18 cellular contexts compared by ENCODE assay signal in genomic region chr1:78168306-78168705, GRCh38.
A peak's percentile ranks its signal among the peaks of the same experiment; 100 is the strongest.
DNase-seq lines count a peak whose midpoint lies in the region; ATAC-seq and TF ChIP-seq lines count a peak whose summit lies in the region.
"Had no signal": no experiment of that assay in that cellular context is flagged by ENCODE, and none has a peak within 500 bp of the region (broad histone marks: within the 10 kb centered on the region; RNA-seq: fewer than 3 reads in every experiment).

No MANE protein-coding gene starts in this region.

- H3K56ac ChIP-seq in IMR-90 (ENCODE audit: extremely low read depth, insufficient read depth, low read length): no peak overlapping the region

- TF ChIP-seq RAD21 in IMR-90 (IDR thresholded peaks at IDR 0.05; ENCODE audit: low read length): no peak

- peak; percentile 35 for DNase-seq in IMR-90
- DNase-seq in RPMI7951 (ENCODE audit: low read depth): peak; percentile 62
- peak; percentile 69 to 77 for DNase-seq in foreskin fibroblast
- no peak for DNase-seq in posterior cingulate gyrus
- DNase-seq in activated CD4-positive, alpha-beta T cell treated with anti-CD3 and anti-CD28 coated beads for 48 hours: no peak
- DNase-seq in anterior cingulate cortex (lab: John Stamatoyannopoulos, UW): no peak
- DNase-seq: CD4-positive, CD25-positive, alpha-beta regulatory T cell; DMS53; GOT3; KG1; NCI-H1417 treated with DMSO at 0.1 percent for 48 hours; NCI-H2029; NCI-H2171 treated with DMSO at 0.1 percent for 48 hours; NCI-H510A; SJCRH30 had no signal

- no peak overlapping the region for H2AK9ac ChIP-seq in IMR-90 (replicated peaks; ENCODE audit: low read depth, low read length, poor library complexity)

- H4K8ac ChIP-seq in IMR-90 (ENCODE audit: low read depth in 2 of 2, low read length in 2 of 2): no peak overlapping the region

- H3K27ac ChIP-seq in BLaER1 (no peak overlapping the region), IMR-90 (ENCODE audit: insufficient read depth, low read length) (no peak overlapping the region)
- H3K27ac ChIP-seq: RWPE1, SJCRH30 had no signal

- ATAC-seq in IMR-90 (ENCODE audit: low read depth): peak; percentile 31; the same call in 1 of the 2 replicates
- ATAC-seq in GM18873 (IDR thresholded peaks at IDR 0.05; ENCODE audit: low FRiP score, unreplicated experiment): no peak

- 0 out of 2 replicates have a peak overlapping the region, but pooled peaks have one; percentile 9 for H3K23ac ChIP-seq in IMR-90 (ENCODE audit: low read depth, low read length)

- H2BK15ac ChIP-seq in IMR-90 (ENCODE audit: low read depth, low read length): no peak overlapping the region

- POLR2A ChIA-PET in IMR-90 (lab: Charles Lee; ENCODE audit: unreplicated experiment): no interaction called here

- H3K4me2 ChIP-seq in BLaER1: peak overlapping the region; percentile 22
- H3K4me2 ChIP-seq in IMR-90 (ENCODE audit: low read depth, low read length): no peak overlapping the region

- H3K9me3 ChIP-seq in BLaER1 (no peaks in the 10 kb centered on the region), IMR-90 (ENCODE audit: control insufficient read depth, insufficient read depth, low read length) (no peaks in the 10 kb centered on the region)
- H3K9me3 ChIP-seq: SJCRH30 had no signal

- intact Hi-C loops in IMR-90 (cut with micrococcal nuclease) (no loop called here), posterior cingulate gyrus (cut with DNase I) (no loop called here)

- H3K27me3 ChIP-seq in BLaER1: no peaks in the 10 kb centered on the region
- no peaks in the 10 kb centered on the region for H3K27me3 ChIP-seq in IMR-90 (ENCODE audit: control insufficient read depth, insufficient read depth, low read length)
- H3K27me3 ChIP-seq: SJCRH30 had no signal

- H3K9me1 ChIP-seq in IMR-90 (ENCODE audit: insufficient read depth, low read length): peaks cover 3% of the 10 kb centered on the region

- CTCF ChIA-PET in IMR-90 (lab: Yijun Ruan, JAX): no interaction called here

- no peak overlapping the region for H2BK5ac ChIP-seq in IMR-90 (ENCODE audit: low read depth, low read length, poor library complexity, severe bottlenecking)

- H2AK5ac ChIP-seq in IMR-90 (ENCODE audit: low read depth, low read length): no peak overlapping the region

- TF ChIP-seq CTCF in IMR-90 (conservative IDR thresholded peaks at IDR 0.05; ENCODE audit: low read depth, low read length): no peak
- TF ChIP-seq CTCF in foreskin fibroblast (IDR thresholded peaks at IDR 0.05; ENCODE audit: low read depth, low read length): no peak

- H4K20me1 ChIP-seq in BLaER1: no peaks in the 10 kb centered on the region
- H4K20me1 ChIP-seq in IMR-90 (ENCODE audit: insufficient read depth, low read length): no peaks in the 10 kb centered on the region

- H3K4me1 ChIP-seq in BLaER1 (peaks cover 11% of the 10 kb centered on the region), IMR-90 (ENCODE audit: control insufficient read depth, insufficient read depth, low read length) (peaks cover 7% of the 10 kb centered on the region)
- H3K4me1 ChIP-seq: SJCRH30 had no signal

- H3K9ac ChIP-seq in BLaER1 (no peak overlapping the region), IMR-90 (ENCODE audit: low read depth, low read length) (no peak overlapping the region)

- H3K4ac ChIP-seq in IMR-90 (ENCODE audit: low read depth, low read length): no peak overlapping the region

- no peak overlapping the region for H4K5ac ChIP-seq in IMR-90 (ENCODE audit: low read depth, low read length)

- H3K18ac ChIP-seq in IMR-90 (ENCODE audit: low read depth, low read length): no peak overlapping the region

- in situ Hi-C loops in IMR-90 (cut with MboI; ENCODE audit: low sequenced_read_pairs): no loop called here

- H2BK120ac ChIP-seq in IMR-90 (ENCODE audit: low read depth, low read length): no peak overlapping the region

- no peak overlapping the region for H3K4me3 ChIP-seq in BLaER1
- H3K4me3 ChIP-seq in IMR-90 (ENCODE audit: insufficient read depth, low read depth, low read length): no peak overlapping the region
- no peak overlapping the region for H3K4me3 ChIP-seq in foreskin fibroblast (ENCODE audit: low read depth in 1 of 2, low read length in 2 of 2)
- H3K4me3 ChIP-seq: SJCRH30 had no signal

- no TSS peak for BruUV-seq in IMR-90 (replicated peaks; lab: Mats Ljungman, UMichigan)

- peak overlapping the region; percentile 73 for H2AFZ ChIP-seq in IMR-90 (replicated peaks; ENCODE audit: low read length, poor library complexity)

- no peak overlapping the region for H2BK20ac ChIP-seq in IMR-90 (ENCODE audit: low read depth, low read length)

- 0 out of 2 replicates have a peak overlapping the region, but pooled peaks have one; percentile 21 for H3K14ac ChIP-seq in IMR-90 (replicated peaks; ENCODE audit: low read depth, low read length)

- H3K79me1 ChIP-seq in IMR-90 (ENCODE audit: low read depth in 1 of 2, low read length in 2 of 2): no peaks in the 10 kb centered on the region

- no peaks in the 10 kb centered on the region for H3K36me3 ChIP-seq in BLaER1
- H3K36me3 ChIP-seq in IMR-90 (ENCODE audit: control insufficient read depth, insufficient read depth, low read length): no peaks in the 10 kb centered on the region
- H3K36me3 ChIP-seq: SJCRH30 had no signal

- TF ChIP-seq POLR2A in IMR-90 (IDR thresholded peaks at IDR 0.05; ENCODE audit: low read depth, low read length): no peak

- H4K91ac ChIP-seq in IMR-90 (ENCODE audit: insufficient read depth, low read depth, low read length): no peak overlapping the region

- dilution Hi-C loops in IMR-90 (cut with HindIII; ENCODE audit: low sequenced_read_pairs, unreplicated experiment): no loop called here

TF ChIP-seq in IMR-90, 13 proteins besides CTCF, POLR2A, EP300 and RAD21:
- TF ChIP-seq ELK1 (IDR thresholded peaks at IDR 0.05; ENCODE audit: borderline replicate concordance, low read depth, low read length) (no peak), CHD1 (IDR thresholded peaks at IDR 0.05; ENCODE audit: low read depth, low read length) (no peak), MAZ (IDR thresholded peaks at IDR 0.05; ENCODE audit: borderline replicate concordance, low read depth, low read length) (no peak)

Comparison
In these comparisons a context has a peak if more than half of its experiments do, and no peak if none do; other contexts are left out.
1. DNase-seq: peak in IMR-90 (single experiment), RPMI7951 (single experiment) and foreskin fibroblast (2 of 2); none in posterior cingulate gyrus (0 of 10), activated CD4-positive, alpha-beta T cell treated with anti-CD3 and anti-CD28 coated beads for 48 hours (single experiment) and anterior cingulate cortex (0 of 58).